In genomic region chr6:99790679-99791078, GRCh38 we compare ENCODE assay signal across 12 cellular contexts.
DNase-seq lines count a peak whose midpoint lies in the region; ATAC-seq, FAIRE-seq and TF ChIP-seq lines count a peak whose summit lies in the region.
"Had no signal": no experiment of that assay in that cellular context is flagged by ENCODE, and none has a peak within 500 bp of the region (broad histone marks: within the 10 kb centered on the region; RNA-seq: fewer than 3 reads in every experiment).

No MANE protein-coding gene starts in this region.

- no peak for FAIRE-seq in GM12892 (lab: Jason Lieb, UNC)

- TF ChIP-seq CTCF in MCF 10A (IDR thresholded peaks at IDR 0.05; ENCODE audit: unreplicated experiment) = peak; percentile 36
- TF ChIP-seq CTCF in breast epithelium (IDR thresholded peaks at IDR 0.05) = no peak
- peak; percentile 73 for TF ChIP-seq CTCF in chondrocyte (IDR thresholded peaks at IDR 0.05)
- TF ChIP-seq CTCF in upper lobe of right lung (IDR thresholded peaks at IDR 0.05) = peak; percentile 5

- intact Hi-C loops in MCF 10A (cut with micrococcal nuclease) = loop anchor here (5.0 kb wide), 1 partner anchor 458 kb away; no protein-coding TSS in a partner anchor
- intact Hi-C loops in breast epithelium (cut with DNase I; ENCODE audit: low total_unique reads) = no loop called here
- intact Hi-C loops in upper lobe of right lung (cut with DNase I) = no loop called here

- H3K27me3 ChIP-seq in breast epithelium (no peaks in the 10 kb centered on the region), upper lobe of right lung (peaks cover 9% of the 10 kb centered on the region)
- H3K27me3 ChIP-seq: ascending aorta had no signal

- ATAC-seq in upper lobe of right lung = no peak
- ATAC-seq: stimulated activated naive CD8-positive, alpha-beta T cell treated with anti-CD3 and anti-CD28 coated beads, Interleukin-15, Interleukin-2, amounts not matched to agents 100 U/mL and 50 U/mL, for 24 hours had no signal

- no peaks in the 10 kb centered on the region for H3K4me1 ChIP-seq in breast epithelium
- no peaks in the 10 kb centered on the region for H3K4me1 ChIP-seq in upper lobe of right lung
- H3K4me1 ChIP-seq: ascending aorta had no signal

- TF ChIP-seq POLR2A in breast epithelium (IDR thresholded peaks at IDR 0.05) = no peak
- no peak for TF ChIP-seq POLR2A in GM12892 (IDR thresholded peaks at IDR 0.05; ENCODE audit: low read depth, low read length)

- POLR2A ChIA-PET in MCF 10A (lab: Yijun Ruan, JAX) = no interaction called here

- H3K27me3 Mint-ChIP-seq in MCF 10A (ENCODE audit: insufficient read depth, unreplicated experiment) (peaks cover 37% of the 10 kb centered on the region), chondrocyte (ENCODE audit: low read depth) (peaks cover 44% of the 10 kb centered on the region)

- H3K27ac Mint-ChIP-seq in MCF 10A (ENCODE audit: low read depth, unreplicated experiment) = no peak overlapping the region
- H3K27ac Mint-ChIP-seq in chondrocyte (ENCODE audit: unreplicated experiment) = no peak overlapping the region

- no TSS peak for BruUV-seq in MCF 10A (replicated peaks; lab: Mats Ljungman, UMichigan)

- H3K36me3 Mint-ChIP-seq in MCF 10A (ENCODE audit: insufficient read depth, unreplicated experiment) = no peaks in the 10 kb centered on the region
- H3K36me3 Mint-ChIP-seq in chondrocyte (ENCODE audit: low read depth) = no peaks in the 10 kb centered on the region

- CTCF ChIA-PET in MCF 10A (lab: Yijun Ruan, JAX) = interaction anchor here (0.8 to 1.2 kb wide), 6 partner anchors 19 to 333 kb away, joined by 3 to 7 read pairs (median 3); no protein-coding TSS in a partner anchor

- H3K4me1 Mint-ChIP-seq in MCF 10A (ENCODE audit: insufficient read depth, unreplicated experiment) = peaks cover 6% of the 10 kb centered on the region
- no peaks in the 10 kb centered on the region for H3K4me1 Mint-ChIP-seq in chondrocyte (ENCODE audit: low read depth)

- H3K36me3 ChIP-seq in breast epithelium (no peaks in the 10 kb centered on the region), upper lobe of right lung (no peaks in the 10 kb centered on the region)
- H3K36me3 ChIP-seq: ascending aorta had no signal

- H3K4me3 ChIP-seq in breast epithelium = no peak overlapping the region
- H3K4me3 ChIP-seq in upper lobe of right lung = no peak overlapping the region
- H3K4me3 ChIP-seq: ascending aorta had no signal

- H3K9me3 ChIP-seq in breast epithelium (no peaks in the 10 kb centered on the region), upper lobe of right lung (no peaks in the 10 kb centered on the region)
- H3K9me3 ChIP-seq: ascending aorta had no signal

- DNase-seq in MCF 10A (ENCODE audit: unreplicated experiment) (peak; percentile 10), breast epithelium (ENCODE audit: low spot score in 2 of 2) (no peak), NCI-H1694 (lab: John Stamatoyannopoulos, UW) (peak; percentile 25), chondrocyte (ENCODE audit: low spot score) (no peak), upper lobe of right lung (no peak), NCI-H1417 treated with DMSO at 0.1 percent for 48 hours (lab: John Stamatoyannopoulos, UW) (no peak), GM12892 (ENCODE audit: insufficient read length) (no peak)
- DNase-seq in activated CD4-positive, CD25-positive, alpha-beta regulatory T cell (lab: John Stamatoyannopoulos, UW) = no peak
- DNase-seq: activated T-cell treated with anti-CD3 and anti-CD28 coated beads, Interleukin-2, amount 50 U/mL, for 1 hour; islet precursor cell; stimulated activated naive CD8-positive, alpha-beta T cell treated with anti-CD3 and anti-CD28 coated beads, Interleukin-15, Interleukin-2, amounts not matched to agents 100 U/mL and 50 U/mL, for 24 hours had no signal

- no peaks in the 10 kb centered on the region for H3K9me3 Mint-ChIP-seq in MCF 10A (ENCODE audit: unreplicated experiment)
- no peaks in the 10 kb centered on the region for H3K9me3 Mint-ChIP-seq in chondrocyte (ENCODE audit: low read depth)

- H3K27ac ChIP-seq in breast epithelium (no peak overlapping the region), upper lobe of right lung (no peak overlapping the region)
- H3K27ac ChIP-seq: ascending aorta had no signal

- H3K4me3 Mint-ChIP-seq in MCF 10A (ENCODE audit: unreplicated experiment) = no peak overlapping the region
- no peak overlapping the region for H3K4me3 Mint-ChIP-seq in chondrocyte (ENCODE audit: unreplicated experiment)

Comparison
In these comparisons a context has a peak if more than half of its experiments do, and no peak if none do; other contexts are left out.
1. DNase-seq: peak in MCF 10A (single experiment) and NCI-H1694 (single experiment); none in breast epithelium (0 of 2), chondrocyte (single experiment), upper lobe of right lung (single experiment), NCI-H1417 treated with DMSO at 0.1 percent for 48 hours (single experiment), GM12892 (single experiment) and activated CD4-positive, CD25-positive, alpha-beta regulatory T cell (0 of 4).
2. CTCF ChIP-seq: peak in MCF 10A (single experiment), chondrocyte (single experiment) and upper lobe of right lung (single experiment); none in breast epithelium (0 of 3).